1 cellular context compared by ENCODE assay signal in the genomic region with DNA sequence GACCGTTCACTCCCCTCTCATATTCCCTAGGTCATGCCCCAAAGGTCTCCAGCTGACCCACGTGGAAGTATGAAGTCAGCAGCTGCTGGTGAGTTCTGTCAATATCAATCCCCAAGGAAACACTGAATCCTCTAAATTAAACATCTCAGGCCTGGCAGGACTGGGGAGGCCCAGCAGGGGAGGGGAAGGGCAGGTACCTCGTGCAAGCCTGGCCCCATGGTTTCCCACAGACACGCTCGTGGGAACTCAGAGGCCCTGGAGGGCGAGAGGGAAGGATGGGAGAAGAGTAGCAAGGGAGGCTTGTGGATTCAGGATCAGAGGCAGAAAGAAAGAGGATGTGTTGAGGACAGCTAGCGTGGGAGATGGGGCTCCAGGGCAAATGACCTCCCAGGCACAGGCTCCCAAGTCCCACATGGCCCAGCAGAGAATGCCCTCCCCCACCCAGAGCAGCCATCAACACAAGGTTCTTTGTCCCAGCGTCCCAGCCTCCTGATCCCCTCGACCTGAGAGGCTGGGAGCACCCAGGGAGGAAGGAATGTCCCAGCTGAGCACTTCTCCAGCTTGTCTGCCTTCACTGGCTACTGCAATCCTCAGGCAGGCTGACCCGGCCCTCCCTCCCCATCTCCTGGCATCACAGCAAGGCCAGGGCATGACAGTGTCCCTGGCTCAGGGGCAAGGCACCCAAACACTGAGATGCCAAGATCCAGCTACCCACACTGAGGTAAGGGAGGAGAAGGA.
TF ChIP-seq lines count a peak whose summit lies in the region.

No MANE protein-coding gene starts in this region.

TF ChIP-seq in HepG2, 621 proteins besides CTCF, POLR2A, EP300 and RAD21 (continued from another document and continues in another):
- TF ChIP-seq, protein P1, sequence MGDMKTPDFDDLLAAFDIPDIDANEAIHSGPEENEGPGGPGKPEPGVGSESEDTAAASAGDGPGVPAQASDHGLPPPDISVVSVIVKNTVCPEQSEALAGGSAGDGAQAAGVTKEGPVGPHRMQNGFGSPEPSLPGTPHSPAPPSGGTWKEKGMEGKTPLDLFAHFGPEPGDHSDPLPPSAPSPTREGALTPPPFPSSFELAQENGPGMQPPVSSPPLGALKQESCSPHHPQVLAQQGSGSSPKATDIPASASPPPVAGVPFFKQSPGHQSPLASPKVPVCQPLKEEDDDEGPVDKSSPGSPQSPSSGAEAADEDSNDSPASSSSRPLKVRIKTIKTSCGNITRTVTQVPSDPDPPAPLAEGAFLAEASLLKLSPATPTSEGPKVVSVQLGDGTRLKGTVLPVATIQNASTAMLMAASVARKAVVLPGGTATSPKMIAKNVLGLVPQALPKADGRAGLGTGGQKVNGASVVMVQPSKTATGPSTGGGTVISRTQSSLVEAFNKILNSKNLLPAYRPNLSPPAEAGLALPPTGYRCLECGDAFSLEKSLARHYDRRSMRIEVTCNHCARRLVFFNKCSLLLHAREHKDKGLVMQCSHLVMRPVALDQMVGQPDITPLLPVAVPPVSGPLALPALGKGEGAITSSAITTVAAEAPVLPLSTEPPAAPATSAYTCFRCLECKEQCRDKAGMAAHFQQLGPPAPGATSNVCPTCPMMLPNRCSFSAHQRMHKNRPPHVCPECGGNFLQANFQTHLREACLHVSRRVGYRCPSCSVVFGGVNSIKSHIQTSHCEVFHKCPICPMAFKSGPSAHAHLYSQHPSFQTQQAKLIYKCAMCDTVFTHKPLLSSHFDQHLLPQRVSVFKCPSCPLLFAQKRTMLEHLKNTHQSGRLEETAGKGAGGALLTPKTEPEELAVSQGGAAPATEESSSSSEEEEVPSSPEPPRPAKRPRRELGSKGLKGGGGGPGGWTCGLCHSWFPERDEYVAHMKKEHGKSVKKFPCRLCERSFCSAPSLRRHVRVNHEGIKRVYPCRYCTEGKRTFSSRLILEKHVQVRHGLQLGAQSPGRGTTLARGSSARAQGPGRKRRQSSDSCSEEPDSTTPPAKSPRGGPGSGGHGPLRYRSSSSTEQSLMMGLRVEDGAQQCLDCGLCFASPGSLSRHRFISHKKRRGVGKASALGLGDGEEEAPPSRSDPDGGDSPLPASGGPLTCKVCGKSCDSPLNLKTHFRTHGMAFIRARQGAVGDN (CRISPR knock-in tag; IDR thresholded peaks at IDR 0.05) = peak; percentile 58
- TF ChIP-seq ZNF737 (CRISPR knock-in tag; IDR thresholded peaks at IDR 0.05; ENCODE audit: borderline replicate concordance) = no peak
- no peak for TF ChIP-seq NRL (CRISPR knock-in tag; IDR thresholded peaks at IDR 0.05; ENCODE audit: borderline replicate concordance)
- TF ChIP-seq ZNF207 (IDR thresholded peaks at IDR 0.05; ENCODE audit: borderline replicate concordance) = no peak
- no peak for TF ChIP-seq SMARCC2 (IDR thresholded peaks at IDR 0.05)
- TF ChIP-seq, protein P2, sequence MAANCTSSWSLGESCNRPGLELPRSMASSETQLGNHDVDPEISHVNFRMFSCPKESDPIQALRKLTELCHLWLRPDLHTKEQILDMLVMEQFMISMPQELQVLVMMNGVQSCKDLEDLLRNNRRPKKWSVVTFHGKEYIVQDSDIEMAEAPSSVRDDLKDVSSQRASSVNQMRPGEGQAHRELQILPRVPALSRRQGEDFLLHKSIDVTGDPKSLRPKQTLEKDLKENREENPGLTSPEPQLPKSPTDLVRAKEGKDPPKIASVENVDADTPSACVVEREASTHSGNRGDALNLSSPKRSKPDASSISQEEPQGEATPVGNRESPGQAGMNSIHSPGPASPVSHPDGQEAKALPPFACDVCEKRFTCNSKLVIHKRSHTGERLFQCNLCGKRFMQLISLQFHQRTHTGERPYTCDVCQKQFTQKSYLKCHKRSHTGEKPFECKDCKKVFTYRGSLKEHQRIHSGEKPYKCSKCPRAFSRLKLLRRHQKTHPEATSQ (CRISPR knock-in tag; IDR thresholded peaks at IDR 0.05; ENCODE audit: borderline replicate concordance) = no peak
- TF ChIP-seq, protein P3, sequence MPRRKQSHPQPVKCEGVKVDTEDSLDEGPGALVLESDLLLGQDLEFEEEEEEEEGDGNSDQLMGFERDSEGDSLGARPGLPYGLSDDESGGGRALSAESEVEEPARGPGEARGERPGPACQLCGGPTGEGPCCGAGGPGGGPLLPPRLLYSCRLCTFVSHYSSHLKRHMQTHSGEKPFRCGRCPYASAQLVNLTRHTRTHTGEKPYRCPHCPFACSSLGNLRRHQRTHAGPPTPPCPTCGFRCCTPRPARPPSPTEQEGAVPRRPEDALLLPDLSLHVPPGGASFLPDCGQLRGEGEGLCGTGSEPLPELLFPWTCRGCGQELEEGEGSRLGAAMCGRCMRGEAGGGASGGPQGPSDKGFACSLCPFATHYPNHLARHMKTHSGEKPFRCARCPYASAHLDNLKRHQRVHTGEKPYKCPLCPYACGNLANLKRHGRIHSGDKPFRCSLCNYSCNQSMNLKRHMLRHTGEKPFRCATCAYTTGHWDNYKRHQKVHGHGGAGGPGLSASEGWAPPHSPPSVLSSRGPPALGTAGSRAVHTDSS (CRISPR knock-in tag; conservative IDR thresholded peaks at IDR 0.05) = no peak
- TF ChIP-seq ZNF589 (CRISPR knock-in tag; conservative IDR thresholded peaks at IDR 0.05) = no peak
- TF ChIP-seq HNRNPL (IDR thresholded peaks at IDR 0.05; ENCODE audit: low read depth, low read length) = 0 out of 2 replicates have a peak, but pooled peaks have one; percentile 68
- TF ChIP-seq AGO2 (optimal IDR thresholded peaks at IDR 0.05; ENCODE audit: low read depth, low read length) = peak; percentile 26
- TF ChIP-seq HNRNPLL (IDR thresholded peaks at IDR 0.05; ENCODE audit: low read depth, low read length, poor library complexity, severe bottlenecking) = no peak
- TF ChIP-seq ZNF205 (CRISPR knock-in tag; IDR thresholded peaks at IDR 0.05) = no peak
- no peak for TF ChIP-seq YEATS2 (CRISPR knock-in tag; IDR thresholded peaks at IDR 0.05; ENCODE audit: borderline replicate concordance)
- TF ChIP-seq, protein P4, sequence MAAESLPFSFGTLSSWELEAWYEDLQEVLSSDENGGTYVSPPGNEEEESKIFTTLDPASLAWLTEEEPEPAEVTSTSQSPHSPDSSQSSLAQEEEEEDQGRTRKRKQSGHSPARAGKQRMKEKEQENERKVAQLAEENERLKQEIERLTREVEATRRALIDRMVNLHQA (CRISPR knock-in tag; IDR thresholded peaks at IDR 0.05) = no peak
- no peak for TF ChIP-seq ZFP62 (CRISPR knock-in tag; IDR thresholded peaks at IDR 0.05)
- TF ChIP-seq, protein P5, sequence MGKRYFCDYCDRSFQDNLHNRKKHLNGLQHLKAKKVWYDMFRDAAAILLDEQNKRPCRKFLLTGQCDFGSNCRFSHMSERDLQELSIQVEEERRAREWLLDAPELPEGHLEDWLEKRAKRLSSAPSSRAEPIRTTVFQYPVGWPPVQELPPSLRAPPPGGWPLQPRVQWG (CRISPR knock-in tag; IDR thresholded peaks at IDR 0.05; ENCODE audit: borderline replicate concordance, low read depth) = no peak
- TF ChIP-seq KDM4B (CRISPR knock-in tag; IDR thresholded peaks at IDR 0.05) = no peak
- TF ChIP-seq ZSCAN20 (CRISPR knock-in tag; IDR thresholded peaks at IDR 0.05; ENCODE audit: borderline replicate concordance) = no peak
- no peak for TF ChIP-seq POLR2G (IDR thresholded peaks at IDR 0.05; ENCODE audit: low read depth, low read length)
- peak; percentile 98 for TF ChIP-seq ZNF263 (CRISPR knock-in tag; IDR thresholded peaks at IDR 0.05)
- TF ChIP-seq SATB2 (CRISPR knock-in tag; IDR thresholded peaks at IDR 0.05) = no peak
- peak; percentile 58 for TF ChIP-seq MYC (CRISPR knock-in tag; IDR thresholded peaks at IDR 0.05; ENCODE audit: borderline replicate concordance)
- TF ChIP-seq ZNF792 (CRISPR knock-in tag; IDR thresholded peaks at IDR 0.05) = no peak
- TF ChIP-seq, protein P6, sequence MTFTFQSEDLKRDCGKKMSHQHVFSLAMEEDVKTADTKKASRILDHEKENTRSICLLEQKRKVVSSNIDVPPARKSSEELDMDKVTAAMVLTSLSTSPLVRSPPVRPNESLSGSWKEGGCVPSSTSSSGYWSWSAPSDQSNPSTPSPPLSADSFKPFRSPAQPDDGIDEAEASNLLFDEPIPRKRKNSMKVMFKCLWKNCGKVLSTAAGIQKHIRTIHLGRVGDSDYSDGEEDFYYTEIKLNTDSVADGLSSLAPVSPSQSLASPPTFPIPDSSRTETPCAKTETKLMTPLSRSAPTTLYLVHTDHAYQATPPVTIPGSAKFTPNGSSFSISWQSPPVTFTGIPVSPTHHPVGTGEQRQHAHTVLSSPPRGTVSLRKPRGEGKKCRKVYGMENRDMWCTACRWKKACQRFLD (CRISPR knock-in tag; IDR thresholded peaks at IDR 0.05; ENCODE audit: borderline replicate concordance) = no peak
- TF ChIP-seq, protein P7, sequence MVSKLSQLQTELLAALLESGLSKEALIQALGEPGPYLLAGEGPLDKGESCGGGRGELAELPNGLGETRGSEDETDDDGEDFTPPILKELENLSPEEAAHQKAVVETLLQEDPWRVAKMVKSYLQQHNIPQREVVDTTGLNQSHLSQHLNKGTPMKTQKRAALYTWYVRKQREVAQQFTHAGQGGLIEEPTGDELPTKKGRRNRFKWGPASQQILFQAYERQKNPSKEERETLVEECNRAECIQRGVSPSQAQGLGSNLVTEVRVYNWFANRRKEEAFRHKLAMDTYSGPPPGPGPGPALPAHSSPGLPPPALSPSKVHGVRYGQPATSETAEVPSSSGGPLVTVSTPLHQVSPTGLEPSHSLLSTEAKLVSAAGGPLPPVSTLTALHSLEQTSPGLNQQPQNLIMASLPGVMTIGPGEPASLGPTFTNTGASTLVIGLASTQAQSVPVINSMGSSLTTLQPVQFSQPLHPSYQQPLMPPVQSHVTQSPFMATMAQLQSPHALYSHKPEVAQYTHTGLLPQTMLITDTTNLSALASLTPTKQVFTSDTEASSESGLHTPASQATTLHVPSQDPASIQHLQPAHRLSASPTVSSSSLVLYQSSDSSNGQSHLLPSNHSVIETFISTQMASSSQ (IDR thresholded peaks at IDR 0.05; ENCODE audit: low read depth) = no peak
- TF ChIP-seq, protein P7 (CRISPR knock-in tag; IDR thresholded peaks at IDR 0.05; ENCODE audit: borderline replicate concordance) = no peak
- no peak for TF ChIP-seq ZNF34 (CRISPR knock-in tag; IDR thresholded peaks at IDR 0.05; ENCODE audit: borderline replicate concordance)
- no peak for TF ChIP-seq ZNF782 (CRISPR knock-in tag; IDR thresholded peaks at IDR 0.05; ENCODE audit: borderline replicate concordance)
- no peak for TF ChIP-seq ZBTB21 (CRISPR knock-in tag; IDR thresholded peaks at IDR 0.05)
- TF ChIP-seq, protein P8, sequence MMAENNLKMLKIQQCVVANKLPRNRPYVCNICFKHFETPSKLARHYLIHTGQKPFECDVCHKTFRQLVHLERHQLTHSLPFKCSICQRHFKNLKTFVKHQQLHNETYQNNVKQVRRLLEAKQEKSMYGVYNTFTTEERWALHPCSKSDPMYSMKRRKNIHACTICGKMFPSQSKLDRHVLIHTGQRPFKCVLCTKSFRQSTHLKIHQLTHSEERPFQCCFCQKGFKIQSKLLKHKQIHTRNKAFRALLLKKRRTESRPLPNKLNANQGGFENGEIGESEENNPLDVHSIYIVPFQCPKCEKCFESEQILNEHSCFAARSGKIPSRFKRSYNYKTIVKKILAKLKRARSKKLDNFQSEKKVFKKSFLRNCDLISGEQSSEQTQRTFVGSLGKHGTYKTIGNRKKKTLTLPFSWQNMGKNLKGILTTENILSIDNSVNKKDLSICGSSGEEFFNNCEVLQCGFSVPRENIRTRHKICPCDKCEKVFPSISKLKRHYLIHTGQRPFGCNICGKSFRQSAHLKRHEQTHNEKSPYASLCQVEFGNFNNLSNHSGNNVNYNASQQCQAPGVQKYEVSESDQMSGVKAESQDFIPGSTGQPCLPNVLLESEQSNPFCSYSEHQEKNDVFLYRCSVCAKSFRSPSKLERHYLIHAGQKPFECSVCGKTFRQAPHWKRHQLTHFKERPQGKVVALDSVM (CRISPR knock-in tag; IDR thresholded peaks at IDR 0.05) = peak; percentile 12; the same call in 1 of the 2 replicates
- TF ChIP-seq ZNF30 (CRISPR knock-in tag; IDR thresholded peaks at IDR 0.05) = no peak
- TF ChIP-seq ZNF264 (CRISPR knock-in tag; IDR thresholded peaks at IDR 0.05) = no peak
- TF ChIP-seq PAX8 (CRISPR knock-in tag; IDR thresholded peaks at IDR 0.05; ENCODE audit: borderline replicate concordance) = no peak
- TF ChIP-seq, protein P9, sequence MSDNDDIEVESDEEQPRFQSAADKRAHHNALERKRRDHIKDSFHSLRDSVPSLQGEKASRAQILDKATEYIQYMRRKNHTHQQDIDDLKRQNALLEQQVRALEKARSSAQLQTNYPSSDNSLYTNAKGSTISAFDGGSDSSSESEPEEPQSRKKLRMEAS (IDR thresholded peaks at IDR 0.05) = peak; percentile 7; the same call in 1 of the 2 replicates
- TF ChIP-seq BCL6 (CRISPR knock-in tag; IDR thresholded peaks at IDR 0.05) = no peak
- TF ChIP-seq HNF4G (IDR thresholded peaks at IDR 0.05; ENCODE audit: borderline replicate concordance, low read depth, low read length) = 0 out of 2 replicates have a peak, but pooled peaks have one; percentile 5
- TF ChIP-seq HNF4G (CRISPR knock-in tag; IDR thresholded peaks at IDR 0.05; ENCODE audit: borderline replicate concordance, low read depth) = no peak
- TF ChIP-seq, protein P10, sequence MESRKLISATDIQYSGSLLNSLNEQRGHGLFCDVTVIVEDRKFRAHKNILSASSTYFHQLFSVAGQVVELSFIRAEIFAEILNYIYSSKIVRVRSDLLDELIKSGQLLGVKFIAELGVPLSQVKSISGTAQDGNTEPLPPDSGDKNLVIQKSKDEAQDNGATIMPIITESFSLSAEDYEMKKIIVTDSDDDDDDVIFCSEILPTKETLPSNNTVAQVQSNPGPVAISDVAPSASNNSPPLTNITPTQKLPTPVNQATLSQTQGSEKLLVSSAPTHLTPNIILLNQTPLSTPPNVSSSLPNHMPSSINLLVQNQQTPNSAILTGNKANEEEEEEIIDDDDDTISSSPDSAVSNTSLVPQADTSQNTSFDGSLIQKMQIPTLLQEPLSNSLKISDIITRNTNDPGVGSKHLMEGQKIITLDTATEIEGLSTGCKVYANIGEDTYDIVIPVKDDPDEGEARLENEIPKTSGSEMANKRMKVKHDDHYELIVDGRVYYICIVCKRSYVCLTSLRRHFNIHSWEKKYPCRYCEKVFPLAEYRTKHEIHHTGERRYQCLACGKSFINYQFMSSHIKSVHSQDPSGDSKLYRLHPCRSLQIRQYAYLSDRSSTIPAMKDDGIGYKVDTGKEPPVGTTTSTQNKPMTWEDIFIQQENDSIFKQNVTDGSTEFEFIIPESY (CRISPR knock-in tag; IDR thresholded peaks at IDR 0.05) = no peak
